In the genomic region with DNA sequence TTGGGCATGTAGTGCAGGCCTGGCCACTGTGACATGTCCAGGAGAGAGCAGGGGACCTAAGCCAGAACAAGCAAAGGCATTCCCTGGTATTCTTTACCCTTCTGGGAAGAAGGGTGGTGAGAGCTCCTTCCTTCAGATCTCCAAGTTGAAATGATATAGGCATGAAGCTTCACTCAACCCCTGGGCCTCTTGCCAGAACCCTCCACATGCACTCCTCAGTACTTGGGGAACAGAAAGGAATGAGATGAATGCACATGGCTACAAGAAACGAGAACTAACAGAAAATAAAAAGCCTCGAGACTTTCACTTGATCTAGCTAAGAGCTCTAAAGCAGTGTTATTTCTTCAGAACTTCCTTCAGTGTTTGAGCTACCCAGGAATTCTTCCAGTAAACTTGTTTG, we compare ENCODE assay signal across 12 cellular contexts.
"Had no signal": no experiment of that assay in that cellular context is flagged by ENCODE, and none has a peak within 500 bp of the region (broad histone marks: within the 10 kb centered on the region; RNA-seq: fewer than 3 reads in every experiment).

No MANE protein-coding gene starts in this region.

- H3K4me3 Mint-ChIP-seq: activated naive CD8-positive, alpha-beta T cell treated with anti-CD3 and anti-CD28 coated beads, Interleukin-2, amount 10 ng/mL, durations not matched to agents 7 days and 5 days; activated T-helper 1 cell treated with anti-CD3 and anti-CD28 coated beads, Interleukin-12 subunit alpha, Interleukin-12 subunit beta, Interleukin-2, Interleukin-4 antibody, amounts not matched to agents 30 ng/mL and 10 ng/mL and 1 ng/mL, durations not matched to agents 14 hours and 24 hours and 36 hours; nephron; T-cell had no signal

- H3K27me3 Mint-ChIP-seq: activated naive CD8-positive, alpha-beta T cell treated with anti-CD3 and anti-CD28 coated beads, Interleukin-2, amount 10 ng/mL, durations not matched to agents 7 days and 5 days; T-cell had no signal

- H3K27ac Mint-ChIP-seq: activated naive CD8-positive, alpha-beta T cell treated with anti-CD3 and anti-CD28 coated beads, Interleukin-2, amount 10 ng/mL, durations not matched to agents 7 days and 5 days; activated T-helper 1 cell treated with anti-CD3 and anti-CD28 coated beads, Interleukin-12 subunit alpha, Interleukin-12 subunit beta, Interleukin-2, Interleukin-4 antibody, amounts not matched to agents 30 ng/mL and 10 ng/mL and 1 ng/mL, durations not matched to agents 14 hours and 24 hours and 36 hours; nephron; T-cell had no signal

- H3K4me3 ChIP-seq: right lobe of liver had no signal

- H3K4me1 Mint-ChIP-seq: activated naive CD8-positive, alpha-beta T cell treated with anti-CD3 and anti-CD28 coated beads, Interleukin-2, amount 10 ng/mL, durations not matched to agents 7 days and 5 days; T-cell had no signal

- H3K27ac ChIP-seq: right lobe of liver had no signal

- DNase-seq: activated CD4-positive, CD25-positive, alpha-beta regulatory T cell treated with anti-CD3 and anti-CD28 coated beads, Interleukin-2, amount 50 U/mL, for 72 hours; activated naive CD8-positive, alpha-beta T cell treated with anti-CD3 and anti-CD28 coated beads, Interleukin-2, amount 10 ng/mL, durations not matched to agents 7 days and 5 days; erythroblast; hippocampal formation; left ventricle myocardium superior; right lobe of liver; stimulated activated naive CD8-positive, alpha-beta T cell treated with anti-CD3 and anti-CD28 coated beads, Interleukin-15, Interleukin-2, amounts not matched to agents 100 U/mL and 50 U/mL, for 24 hours; T-cell; T-helper 9 cell; trophoblast cell had no signal

- H3K4me1 ChIP-seq: right lobe of liver had no signal

- H3K9me3 ChIP-seq: right lobe of liver had no signal

- ATAC-seq: left ventricle myocardium superior; right lobe of liver; stimulated activated naive CD8-positive, alpha-beta T cell treated with anti-CD3 and anti-CD28 coated beads, Interleukin-15, Interleukin-2, amounts not matched to agents 100 U/mL and 50 U/mL, for 24 hours; T-cell had no signal

- H3K36me3 ChIP-seq: right lobe of liver had no signal

- H3K36me3 Mint-ChIP-seq: activated naive CD8-positive, alpha-beta T cell treated with anti-CD3 and anti-CD28 coated beads, Interleukin-2, amount 10 ng/mL, durations not matched to agents 7 days and 5 days; T-cell had no signal
